In the genomic region with DNA sequence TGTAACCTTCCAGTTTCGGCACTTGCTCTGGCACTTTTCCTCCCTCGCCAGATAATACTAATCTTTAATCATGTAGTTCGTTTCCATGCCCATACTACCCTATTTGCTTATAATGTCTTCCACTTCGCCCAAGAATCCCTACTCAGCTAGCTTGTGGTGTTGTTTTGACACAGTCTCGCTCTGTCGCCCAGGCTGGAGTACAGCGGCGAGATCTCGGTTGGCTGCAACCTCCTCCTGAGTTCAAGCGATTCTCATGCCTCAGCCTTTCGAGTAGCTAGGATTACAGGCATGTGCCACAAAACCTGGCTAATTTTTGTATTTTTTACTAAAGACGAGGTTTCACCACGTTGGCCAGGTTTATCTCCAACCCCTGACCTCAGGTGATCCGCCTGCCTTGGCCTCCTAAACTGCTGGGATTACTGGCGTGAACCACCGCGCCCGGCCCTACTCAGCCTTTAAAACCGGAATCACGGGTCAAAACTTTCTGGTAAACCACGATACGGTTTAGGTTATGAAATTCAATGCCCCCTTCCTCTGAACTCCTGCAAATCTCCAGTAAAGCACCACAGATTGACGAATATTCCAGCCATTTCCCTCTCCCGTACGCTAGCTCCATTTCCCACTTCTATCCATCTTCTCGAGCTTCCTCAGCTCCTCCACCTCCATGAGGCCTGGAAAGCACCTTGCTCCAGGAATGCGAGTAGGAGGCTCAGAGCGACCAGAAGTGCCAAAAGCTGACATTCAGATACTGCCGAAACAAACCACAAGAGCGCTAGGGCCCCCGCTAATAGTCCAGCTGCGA, we compare ENCODE assay signal across 1 cellular context.
TF ChIP-seq lines count a peak whose summit lies in the region.

No MANE protein-coding gene starts in this region.

TF ChIP-seq in H1, 55 proteins besides CTCF, POLR2A, EP300 and RAD21 (continued from another document):
- TF ChIP-seq ATF2 (IDR thresholded peaks at IDR 0.05; ENCODE audit: low read length) (no peak), SAP30 (IDR thresholded peaks at IDR 0.05; ENCODE audit: insufficient read depth, insufficient replicate concordance, low read length) (peak; percentile 72)
